8 cellular contexts compared by ENCODE assay signal in genomic region chr20:24994470-24995368, GRCh38. TPM values are rescaled to one million over a fixed set of nuclear protein-coding genes. Genes with fewer than 3 reads are reported as not detected.
DNase-seq lines count a peak whose midpoint lies in the region; ATAC-seq, FAIRE-seq and TF ChIP-seq lines count a peak whose summit lies in the region.

No MANE protein-coding gene starts in this region.

- peak overlapping the region; percentile 28 to 95; a peak in 4 of 6 replicates for H3K27ac ChIP-seq in A549

- no peak overlapping the region for H3K4me3 ChIP-seq in A549

- H3K27ac Mint-ChIP-seq in T-cell, result peak overlapping the region; percentile 65 to 75

- TF ChIP-seq CTCF in A549 (IDR thresholded peaks at IDR 0.05), result peak; percentile 96

- WGBS in A549 (ENCODE audit: missing lambda C conversion rate), result 30% methylated on average over 20 of the region's 20 CpGs

- TF ChIP-seq EP300 in A549 (IDR thresholded peaks at IDR 0.05), result no peak

- CTCF ChIA-PET in A549 (lab: Yijun Ruan, JAX) (interaction anchor here (0.7 to 9.1 kb wide), 82 partner anchors 9 to 1057 kb away, joined by 3 to 130 read pairs (median 5); partner anchors contain the start of genes ACSS1, ENTPD6, GINS1 and PYGB), T-cell (lab: Charles Lee) (interaction anchor here (0.6 to 5.2 kb wide), 14 partner anchors 57 to 405 kb away, joined by 3 to 35 read pairs (median 4); partner anchors contain the start of genes ACSS1 (in 2 of the 2) and PYGB (in 1 of the 2))

- H3K9me3 ChIP-seq in A549, result no peaks in the 10 kb centered on the region

- POLR2A ChIA-PET in A549 (lab: Yijun Ruan, JAX) (interaction anchor here (2.2 kb wide), 1 partner anchor 71 kb away, joined by 7 read pairs; no protein-coding TSS in a partner anchor), T-cell (lab: Charles Lee) (interaction anchor here in 1 of 2 donors (0.7 kb wide), 1 partner anchor 40 kb away, joined by 7 read pairs; no protein-coding TSS in a partner anchor)

- H3K36me3 Mint-ChIP-seq in T-cell, result no peaks in the 10 kb centered on the region

- peak; percentile 47 to 66; a peak in 5 of 6 replicates for ATAC-seq in A549
- ATAC-seq in T-cell (replicated peaks in 1 of 4), result peak; percentile 22 to 44 (median 28)
- ATAC-seq in left cardiac atrium, result peak; percentile 32 to 41

- H3K4me1 Mint-ChIP-seq in T-cell, result peaks cover 31 to 49% (median 49%) of the 10 kb centered on the region in 3 donors

- TF ChIP-seq RAD21 in A549 (conservative IDR thresholded peaks at IDR 0.05 in 1 of 2, IDR thresholded peaks at IDR 0.05 in 1 of 2), result peak; percentile 99

- peaks cover 40% of the 10 kb centered on the region for H3K4me1 ChIP-seq in A549

- peak overlapping the region; percentile 70 for H3K4me2 ChIP-seq in A549

- peak overlapping the region; percentile 14 to 42 (median 22) for H3K4me3 Mint-ChIP-seq in T-cell

- H3K9me3 Mint-ChIP-seq in T-cell, result no peaks in the 10 kb centered on the region

- no peak for FAIRE-seq in A549 (lab: Jason Lieb, UNC)
- peak; percentile 86 for FAIRE-seq in GM18507 (lab: Jason Lieb, UNC)
- no peak for FAIRE-seq in urothelium cell line (lab: Jason Lieb, UNC)

- no peaks in the 10 kb centered on the region for H3K27me3 Mint-ChIP-seq in T-cell

- intact Hi-C loops in left cardiac atrium (cut with DNase I), result loop anchor here (1.0 to 10.0 kb wide), 6 partner anchors 70 to 260 kb away; partner anchors contain the start of gene ENTPD6 (in 1 of the 2)

- no peak for TF ChIP-seq POLR2A in A549 (IDR thresholded peaks at IDR 0.05; ENCODE audit: low read length)

- DNase-seq in A549 (ENCODE audit: low read depth in 1 of 2, low spot score in 1 of 2) (peak; percentile 76 to 91), GM18507 (ENCODE audit: extremely low spot score, insufficient read length, low read depth) (peak; percentile 57), NCI-H1092 (lab: John Stamatoyannopoulos, UW) (peak; percentile 80), T-cell (peak; percentile 60 to 86 (median 79)), amniotic epithelial cell (ENCODE audit: low read depth) (peak; percentile 60), left cardiac atrium (peak; percentile 77), putamen (ENCODE audit: low spot score) (peak; percentile 91), urothelium cell line (ENCODE audit: low spot score) (peak; percentile 80)

TF ChIP-seq in A549, 52 proteins besides CTCF, POLR2A, EP300 and RAD21:
- peak; percentile 77; the same call in 1 of the 2 replicates for TF ChIP-seq PBX3 (IDR thresholded peaks at IDR 0.05)
- TF ChIP-seq EHF (CRISPR knock-in tag; IDR thresholded peaks at IDR 0.05), result no peak
- no peak for TF ChIP-seq TFCP2L1 (CRISPR knock-in tag; IDR thresholded peaks at IDR 0.05)
- TF ChIP-seq HOXB5 (CRISPR knock-in tag; IDR thresholded peaks at IDR 0.05), result peak; percentile 100
- peak; percentile 99 for TF ChIP-seq SMC3 (IDR thresholded peaks at IDR 0.05)
- 0 out of 2 replicates have a peak, but pooled peaks have one; percentile 19 for TF ChIP-seq MAZ (IDR thresholded peaks at IDR 0.05; ENCODE audit: borderline replicate concordance, low read depth, low read length)
- no peak for TF ChIP-seq BCL3 (IDR thresholded peaks at IDR 0.05)
- TF ChIP-seq ESRRA (IDR thresholded peaks at IDR 0.05; ENCODE audit: borderline replicate concordance, low read length), result no peak
- peak; percentile 47; the same call in 1 of the 2 replicates for TF ChIP-seq MAX (IDR thresholded peaks at IDR 0.05)
- no peak for TF ChIP-seq ZC3H11A (IDR thresholded peaks at IDR 0.05)
- TF ChIP-seq HMGXB4 (CRISPR knock-in tag; IDR thresholded peaks at IDR 0.05; ENCODE audit: borderline replicate concordance), result no peak
- TF ChIP-seq MAFK (IDR thresholded peaks at IDR 0.05; ENCODE audit: partially characterized antibody), result no peak
- no peak for TF ChIP-seq USF2 (IDR thresholded peaks at IDR 0.05)

RNA-seq across cellular contexts. Expression of gene APMAP, which starts 2.2 kb away (rescaled TPM):
- polyA plus RNA-seq in A549 (2011; rRNA removed) (113 and 118 TPM in 2 replicates), A549 (2017; fragmentation: RNase III; extraction: RNeasy Plus Mini Kit Qiagen cat#74134 plus additional on column Dnase treatment) (137 to 141 TPM (median 139 TPM) in 3 replicates)
- 83.8 and 86.7 TPM in 2 replicates for polyA plus RNA-seq in A549 (2012; cell fraction: cytosol; rRNA removed)
- polyA plus RNA-seq in A549 (2012; cell fraction: nucleus; rRNA removed), result 100 and 130 TPM in 2 replicates
- 42.3 and 45.4 TPM in 2 replicates for polyA minus RNA-seq in A549 (2011; rRNA and poly(A)+ RNA removed)
- total RNA-seq in T-cell (10 to 100 TPM; 32.2 to 53.0 (median 49.8) TPM), left cardiac atrium (10 to 100 TPM; 47.0 to 52.2 TPM)

RNA-seq across cellular contexts. Expression of gene CST7, which starts 45.6 kb away (rescaled TPM):
- polyA plus RNA-seq in A549 (2011; rRNA removed) (not detected in 2 replicates), A549 (2017; fragmentation: RNase III; extraction: RNeasy Plus Mini Kit Qiagen cat#74134 plus additional on column Dnase treatment) (not detected in 3 replicates)
- polyA plus RNA-seq in A549 (2012; cell fraction: cytosol; rRNA removed), result not detected in 2 replicates
- not detected in 2 replicates for polyA plus RNA-seq in A549 (2012; cell fraction: nucleus; rRNA removed)
- polyA minus RNA-seq in A549 (2011; rRNA and poly(A)+ RNA removed), result not detected in 2 replicates
- total RNA-seq in T-cell (10 to 100 TPM; 22.8 to 92.0 (median 46.2) TPM), left cardiac atrium (1 to 10 TPM; 1.7 to 2.7 TPM)

Comparison
In these comparisons a context has a peak if more than half of its experiments do, and no peak if none do; other contexts are left out.
1. RNA of gene CST7, which starts 45.6 kb away (total RNA-seq): 22.8 to 92.0 TPM in T-cell; 1.7 to 2.7 TPM in left cardiac atrium; every median in the first group is over 4 times any median in the second.
2. Peak in every context shown above with its lines, with median percentiles within 50 percentile points of each other: ATAC-seq and DNase-seq.